24 cellular contexts compared by ENCODE assay signal in the genomic region with DNA sequence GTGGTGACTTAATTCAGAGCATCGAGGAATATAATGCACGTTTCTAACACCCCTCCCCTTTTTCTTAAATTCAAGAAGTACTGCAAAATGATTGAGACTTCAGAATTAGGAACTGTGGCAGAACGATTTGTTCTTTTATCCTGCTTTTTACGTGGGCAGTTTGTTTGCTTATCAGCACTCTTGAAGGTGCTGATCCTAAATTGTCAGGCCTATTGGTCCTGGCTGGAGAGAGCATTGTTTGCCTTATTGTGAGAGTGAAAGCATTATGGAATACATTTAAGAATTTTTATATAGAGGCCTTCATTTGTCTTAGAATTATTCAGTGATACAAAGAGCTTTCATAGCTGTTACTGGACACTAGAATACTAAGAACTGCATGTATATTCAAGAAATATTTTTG.
"Had no signal": no experiment of that assay in that cellular context is flagged by ENCODE, and none has a peak within 500 bp of the region (broad histone marks: within the 10 kb centered on the region; RNA-seq: fewer than 3 reads in every experiment).

No MANE protein-coding gene starts in this region.

- H3K27me3 ChIP-seq: esophagus squamous epithelium, gastrocnemius medialis, ovary, upper lobe of left lung had no signal

- H3K27ac Mint-ChIP-seq: activated B cell treated with CpG ODN at 0.5 μM for 24 hours; activated CD4-positive, alpha-beta T cell treated with anti-CD3 and anti-CD28 coated beads for 36 hours; activated naive CD8-positive, alpha-beta T cell treated with anti-CD3 and anti-CD28 coated beads for 36 hours; effector memory CD8-positive, alpha-beta T cell; memory B cell; natural killer cell treated with Interleukin-12 subunit alpha and Interleukin-12 subunit beta and Interleukin-15 and Interleukin-18, amount 100 ng/mL, for 72 hours had no signal

- H3K36me3 ChIP-seq: gastrocnemius medialis, ovary, prostate gland, thoracic aorta, upper lobe of left lung had no signal

- FAIRE-seq: astrocyte, colon had no signal

- H3K4me3 Mint-ChIP-seq: activated B cell treated with CpG ODN at 0.5 μM for 24 hours; activated CD4-positive, alpha-beta T cell treated with anti-CD3 and anti-CD28 coated beads for 36 hours; activated naive CD8-positive, alpha-beta T cell treated with anti-CD3 and anti-CD28 coated beads for 36 hours; effector memory CD8-positive, alpha-beta T cell; memory B cell; natural killer cell treated with Interleukin-12 subunit alpha and Interleukin-12 subunit beta and Interleukin-15 and Interleukin-18, amount 100 ng/mL, for 72 hours had no signal

- DNase-seq: activated B cell treated with CpG ODN at 0.5 μM for 24 hours; activated CD4-positive, alpha-beta T cell treated with anti-CD3 and anti-CD28 coated beads for 36 hours; activated CD4-positive, alpha-beta T cell treated with anti-CD3 and anti-CD28 coated beads, Interleukin-2, amount 50 U/mL, for 4 hours; activated naive CD4-positive, alpha-beta T cell treated with Interleukin-2 at 50 U/mL for 16 hours; activated naive CD8-positive, alpha-beta T cell treated with anti-CD3 and anti-CD28 coated beads for 36 hours; activated T-cell treated with anti-CD3 and anti-CD28 coated beads, Interleukin-2, amount 50 U/mL, for 48 hours; central memory CD4-positive, alpha-beta T cell; effector memory CD8-positive, alpha-beta T cell; esophagus squamous epithelium; gastrocnemius medialis; head of caudate nucleus; islet precursor cell; left cardiac atrium; ovary; stimulated activated CD4-positive, alpha-beta T cell treated with anti-CD3 and anti-CD28 coated beads, Interleukin-2, amount 100 ng/mL, for 48 hours; stimulated activated naive CD4-positive, alpha-beta T cell; T-helper 9 cell; upper lobe of left lung had no signal

- ATAC-seq: activated CD4-positive, alpha-beta T cell treated with anti-CD3 and anti-CD28 coated beads for 36 hours; effector memory CD8-positive, alpha-beta T cell; gastrocnemius medialis; left cardiac atrium; natural killer cell treated with Interleukin-12 subunit alpha and Interleukin-12 subunit beta and Interleukin-15 and Interleukin-18, amount 100 ng/mL, for 72 hours had no signal

- H3K4me1 Mint-ChIP-seq: activated B cell treated with CpG ODN at 0.5 μM for 24 hours; activated CD4-positive, alpha-beta T cell treated with anti-CD3 and anti-CD28 coated beads for 36 hours; activated naive CD8-positive, alpha-beta T cell treated with anti-CD3 and anti-CD28 coated beads for 36 hours had no signal

- H3K27me3 Mint-ChIP-seq: activated B cell treated with CpG ODN at 0.5 μM for 24 hours; activated CD4-positive, alpha-beta T cell treated with anti-CD3 and anti-CD28 coated beads for 36 hours; activated naive CD8-positive, alpha-beta T cell treated with anti-CD3 and anti-CD28 coated beads for 36 hours; effector memory CD8-positive, alpha-beta T cell; memory B cell; natural killer cell treated with Interleukin-12 subunit alpha and Interleukin-12 subunit beta and Interleukin-15 and Interleukin-18, amount 100 ng/mL, for 72 hours had no signal

- H3K4me3 ChIP-seq: esophagus squamous epithelium, gastrocnemius medialis, ovary, prostate gland, thoracic aorta, upper lobe of left lung had no signal

- H3K4me1 ChIP-seq: gastrocnemius medialis had no signal

- H3K36me3 Mint-ChIP-seq: natural killer cell treated with Interleukin-12 subunit alpha and Interleukin-12 subunit beta and Interleukin-15 and Interleukin-18, amount 100 ng/mL, for 72 hours had no signal

- H3K27ac ChIP-seq: esophagus squamous epithelium, gastrocnemius medialis, ovary, thoracic aorta had no signal

- H3K9me3 Mint-ChIP-seq: activated B cell treated with CpG ODN at 0.5 μM for 24 hours; activated naive CD8-positive, alpha-beta T cell treated with anti-CD3 and anti-CD28 coated beads for 36 hours; memory B cell; natural killer cell treated with Interleukin-12 subunit alpha and Interleukin-12 subunit beta and Interleukin-15 and Interleukin-18, amount 100 ng/mL, for 72 hours had no signal

- H3K9me3 ChIP-seq: esophagus squamous epithelium, gastrocnemius medialis, ovary, prostate gland, thoracic aorta, upper lobe of left lung had no signal
